Comparison of ENCODE assay signal across 15 cellular contexts in the genomic region with DNA sequence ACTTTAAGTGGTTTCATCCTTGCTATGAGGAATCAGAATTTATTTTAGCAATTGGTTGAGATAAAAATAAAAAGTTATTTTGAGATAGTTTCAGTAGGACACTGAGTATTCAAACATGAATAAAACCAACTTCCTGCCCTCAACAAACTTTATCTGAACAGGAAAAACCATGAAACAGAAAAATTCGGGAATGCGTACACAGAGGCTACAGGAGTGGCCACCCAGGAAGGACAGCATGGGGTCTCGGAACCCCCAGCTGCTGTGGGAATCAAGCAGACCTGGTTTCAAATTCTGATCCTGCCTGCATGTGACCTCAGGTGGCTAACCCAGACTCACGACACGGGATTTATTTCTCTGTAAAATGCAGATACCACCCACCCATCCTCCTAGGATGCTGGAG. TPM values are rescaled to one million over a fixed set of nuclear protein-coding genes. Genes with fewer than 3 reads are reported as not detected.
DNase-seq lines count a peak whose midpoint lies in the region; ATAC-seq and TF ChIP-seq lines count a peak whose summit lies in the region.
"Had no signal": no experiment of that assay in that cellular context is flagged by ENCODE, and none has a peak within 500 bp of the region (broad histone marks: within the 10 kb centered on the region; RNA-seq: fewer than 3 reads in every experiment).

No MANE protein-coding gene starts in this region.

- H3K23ac ChIP-seq in mesendoderm (ENCODE audit: low read length) = no peak overlapping the region

- intact Hi-C loops in OCI-LY7 (cut with micrococcal nuclease; ENCODE audit: unreplicated experiment) = no loop called here
- intact Hi-C loops in naive thymus-derived CD4-positive, alpha-beta T cell (cut with micrococcal nuclease) = no loop called here

- peaks cover 6% of the 10 kb centered on the region for H3K36me3 Mint-ChIP-seq in activated CD8-positive, alpha-beta memory T cell treated with anti-CD3 and anti-CD28 coated beads, Interleukin-2, amount 10 ng/mL, durations not matched to agents 7 days and 5 days
- H3K36me3 Mint-ChIP-seq in naive thymus-derived CD4-positive, alpha-beta T cell = peaks cover 0 to 11% (median 0%) of the 10 kb centered on the region in 5 donors

- no peak overlapping the region for H3K4me3 Mint-ChIP-seq in activated CD8-positive, alpha-beta memory T cell treated with anti-CD3 and anti-CD28 coated beads, Interleukin-2, amount 10 ng/mL, durations not matched to agents 7 days and 5 days
- peak overlapping the region in 6 of 10 donors; percentile 38 to 67 (median 40) for H3K4me3 Mint-ChIP-seq in naive thymus-derived CD4-positive, alpha-beta T cell

- H3K36me3 ChIP-seq in OCI-LY7 (ENCODE audit: insufficient read depth, low read length) (peaks cover 3% of the 10 kb centered on the region), mesendoderm (ENCODE audit: control insufficient read depth, insufficient read depth, low read length) (no peaks in the 10 kb centered on the region)
- H3K36me3 ChIP-seq in naive thymus-derived CD4-positive, alpha-beta T cell (ENCODE audit: control insufficient read depth in 2 of 3, insufficient read depth in 3 of 3, low read length in 3 of 3) = no peaks in the 10 kb centered on the region

- H3K56ac ChIP-seq in mesendoderm (ENCODE audit: low read length) = no peak overlapping the region

- H3K27me3 ChIP-seq in naive thymus-derived CD4-positive, alpha-beta T cell (ENCODE audit: control insufficient read depth in 2 of 2, insufficient read depth in 2 of 2, low read length in 2 of 2) = no peaks in the 10 kb centered on the region
- H3K27me3 ChIP-seq in mesendoderm (ENCODE audit: insufficient read depth, low read length, poor library complexity) = no peaks in the 10 kb centered on the region

- H3K9me3 ChIP-seq in OCI-LY7 (ENCODE audit: low read length) = peaks cover 4% of the 10 kb centered on the region; the same call in 1 of the 2 replicates
- H3K9me3 ChIP-seq in naive thymus-derived CD4-positive, alpha-beta T cell (ENCODE audit: control insufficient read depth in 2 of 3, low read length in 3 of 3) = no peaks in the 10 kb centered on the region

- peak overlapping the region; percentile 11 for H3K27ac Mint-ChIP-seq in activated CD8-positive, alpha-beta memory T cell treated with anti-CD3 and anti-CD28 coated beads, Interleukin-2, amount 10 ng/mL, durations not matched to agents 7 days and 5 days
- peak overlapping the region in 7 of 9 donors; percentile 51 to 79 (median 74) for H3K27ac Mint-ChIP-seq in naive thymus-derived CD4-positive, alpha-beta T cell

- POLR2A ChIA-PET in OCI-LY7 (lab: Charles Lee) = interaction anchor here (0.7 to 5.8 kb wide), 4 partner anchors 14 to 24 kb away, joined by 3 to 113 read pairs (median 82); no protein-coding TSS in a partner anchor
- POLR2A ChIA-PET in naive thymus-derived CD4-positive, alpha-beta T cell (lab: Charles Lee) = interaction anchor here (5.6 kb wide), 1 partner anchor 14 kb away, joined by 54 read pairs; no protein-coding TSS in a partner anchor

- no peak overlapping the region for H2AK5ac ChIP-seq in mesendoderm (ENCODE audit: low read length)

- no peak overlapping the region for H2BK5ac ChIP-seq in mesendoderm (ENCODE audit: low read length)

- H2BK120ac ChIP-seq in mesendoderm (ENCODE audit: low read depth, low read length) = no peak overlapping the region

- peaks cover 92% of the 10 kb centered on the region for H3K4me1 ChIP-seq in OCI-LY7 (ENCODE audit: insufficient read depth, low read length, poor library complexity, severe bottlenecking)
- H3K4me1 ChIP-seq in naive thymus-derived CD4-positive, alpha-beta T cell (ENCODE audit: control insufficient read depth in 2 of 2, insufficient read depth in 2 of 2, low read length in 2 of 2) = peaks cover 20 to 50% of the 10 kb centered on the region in 2 donors
- no peaks in the 10 kb centered on the region for H3K4me1 ChIP-seq in mesendoderm (ENCODE audit: control insufficient read depth, low read depth, low read length)

- no peak overlapping the region for H3K18ac ChIP-seq in mesendoderm (ENCODE audit: low read length)

- peak overlapping the region; percentile 40 for H3K4me2 ChIP-seq in OCI-LY7 (ENCODE audit: low read length)
- H3K4me2 ChIP-seq in mesendoderm (ENCODE audit: low read length) = no peak overlapping the region

- peaks cover 39% of the 10 kb centered on the region for H3K4me1 Mint-ChIP-seq in activated CD8-positive, alpha-beta memory T cell treated with anti-CD3 and anti-CD28 coated beads, Interleukin-2, amount 10 ng/mL, durations not matched to agents 7 days and 5 days
- H3K4me1 Mint-ChIP-seq in naive thymus-derived CD4-positive, alpha-beta T cell = peaks cover 33 to 79% (median 64%) of the 10 kb centered on the region in 7 donors

- DNase-seq in activated CD8-positive, alpha-beta memory T cell treated with anti-CD3 and anti-CD28 coated beads, Interleukin-2, amount 10 ng/mL, durations not matched to agents 7 days and 5 days = no peak
- no peak for DNase-seq in activated CD8-positive, alpha-beta memory T cell treated with anti-CD3 and anti-CD28 coated beads, Interleukin-2, amount 50 U/mL, for 48 hours
- no peak for DNase-seq in OCI-LY7 (ENCODE audit: low spot score)
- DNase-seq in naive thymus-derived CD4-positive, alpha-beta T cell = no peak
- DNase-seq in mesendoderm = no peak
- no peak for DNase-seq in kidney tubule cell (ENCODE audit: low spot score)
- DNase-seq: Karpas-422, NCI-H187 treated with DMSO at 0.1 percent for 48 hours, NCI-H2171, NCI-H82, RPMI8226 had no signal

- H3K4ac ChIP-seq in mesendoderm (ENCODE audit: low read depth, low read length) = no peak overlapping the region

- H4K8ac ChIP-seq in mesendoderm (ENCODE audit: low read depth, low read length) = no peak overlapping the region

- peak overlapping the region; percentile 95 for H3K27ac ChIP-seq in OCI-LY7 (ENCODE audit: low read depth, low read length, poor library complexity, severe bottlenecking)
- H3K27ac ChIP-seq in naive thymus-derived CD4-positive, alpha-beta T cell (ENCODE audit: low read depth, low read length) = no peak overlapping the region
- no peak overlapping the region for H3K27ac ChIP-seq in mesendoderm (ENCODE audit: low read depth, low read length)

- H4K5ac ChIP-seq in mesendoderm (ENCODE audit: low read length) = no peak overlapping the region

- H3K79me2 ChIP-seq in OCI-LY7 (ENCODE audit: insufficient read depth, low read depth, low read length) (no peaks in the 10 kb centered on the region), mesendoderm (ENCODE audit: control insufficient read depth, insufficient read depth, low read length) (no peaks in the 10 kb centered on the region)

- no peaks in the 10 kb centered on the region for H4K20me1 ChIP-seq in OCI-LY7 (ENCODE audit: insufficient read depth, low read length)

- no peaks in the 10 kb centered on the region for H3K79me1 ChIP-seq in mesendoderm (ENCODE audit: low read length)

- H3K4me3 ChIP-seq in OCI-LY7 (ENCODE audit: low read depth, low read length, poor library complexity, severe bottlenecking) = no peak overlapping the region
- H3K4me3 ChIP-seq in naive thymus-derived CD4-positive, alpha-beta T cell (ENCODE audit: low read length) = no peak overlapping the region
- H3K4me3 ChIP-seq in mesendoderm (ENCODE audit: low read length) = no peak overlapping the region
- H3K4me3 ChIP-seq: GM12878 had no signal

- H3K9me2 ChIP-seq in OCI-LY7 (ENCODE audit: insufficient read depth, low read length) = no peaks in the 10 kb centered on the region

- BruUV-seq in OCI-LY7 (replicated peaks; lab: Mats Ljungman, UMichigan) = no TSS peak

- no peak overlapping the region for H2BK15ac ChIP-seq in mesendoderm (replicated peaks; ENCODE audit: low read depth)

- H3K9ac ChIP-seq in mesendoderm (ENCODE audit: low read length) = no peak overlapping the region

- peaks cover 12% of the 10 kb centered on the region for H3K27me3 Mint-ChIP-seq in activated CD8-positive, alpha-beta memory T cell treated with anti-CD3 and anti-CD28 coated beads, Interleukin-2, amount 10 ng/mL, durations not matched to agents 7 days and 5 days
- peaks cover 0 to 3% (median 0%) of the 10 kb centered on the region in 5 donors for H3K27me3 Mint-ChIP-seq in naive thymus-derived CD4-positive, alpha-beta T cell

- H3K9me3 Mint-ChIP-seq in activated CD8-positive, alpha-beta memory T cell treated with anti-CD3 and anti-CD28 coated beads, Interleukin-2, amount 10 ng/mL, durations not matched to agents 7 days and 5 days (ENCODE audit: low read depth) = peaks cover 5% of the 10 kb centered on the region
- peaks cover 0 to 6% (median 0%) of the 10 kb centered on the region in 11 donors for H3K9me3 Mint-ChIP-seq in naive thymus-derived CD4-positive, alpha-beta T cell

- WGBS in mesendoderm (ENCODE audit: extremely low coverage, insufficient coverage, low lambda C conversion rate) = no CpG with 5 or more reads among the region's 5 CpGs

- no peak for TF ChIP-seq CTCF in OCI-LY7 (conservative IDR thresholded peaks at IDR 0.05; ENCODE audit: low read length)

- CTCF ChIA-PET in activated CD8-positive, alpha-beta memory T cell treated with anti-CD3 and anti-CD28 coated beads, Interleukin-2, amount 10 ng/mL, durations not matched to agents 7 days and 5 days (lab: Charles Lee) = interaction anchor here (1.7 kb wide), 1 partner anchor 15 kb away, joined by 6 read pairs; no protein-coding TSS in a partner anchor
- CTCF ChIA-PET in OCI-LY7 (lab: Charles Lee; ENCODE audit: unreplicated experiment) = interaction anchor here (2.6 kb wide), 1 partner anchor 15 kb away, joined by 11 read pairs; no protein-coding TSS in a partner anchor
- CTCF ChIA-PET in naive thymus-derived CD4-positive, alpha-beta T cell (lab: Charles Lee) = no interaction called here

- peak overlapping the region; percentile 62; the same call in 1 of the 2 replicates for H2AFZ ChIP-seq in OCI-LY7 (ENCODE audit: low read length)

- no peak for ATAC-seq in activated CD8-positive, alpha-beta memory T cell treated with anti-CD3 and anti-CD28 coated beads, Interleukin-2, amount 10 ng/mL, durations not matched to agents 7 days and 5 days
- ATAC-seq in naive thymus-derived CD4-positive, alpha-beta T cell = no peak
- no peak for ATAC-seq in GM21390 (IDR thresholded peaks at IDR 0.05; ENCODE audit: unreplicated experiment)
- no peak for ATAC-seq in HG02870 (IDR thresholded peaks at IDR 0.05; ENCODE audit: unreplicated experiment)
- ATAC-seq: GM12878, HepG2 had no signal

RNA-seq across cellular contexts. Expression of gene GRID1, which starts 49.0 kb away (rescaled TPM):
- not detected for total RNA-seq in activated CD8-positive, alpha-beta memory T cell treated with anti-CD3 and anti-CD28 coated beads, Interleukin-2, amount 10 ng/mL, durations not matched to agents 7 days and 5 days
- total RNA-seq in OCI-LY7 (2014; rRNA removed; shearing (Covaris generic)) = 0.75 and 1.6 TPM in 2 replicates
- 3.1 and 3.7 TPM in 2 replicates for total RNA-seq in OCI-LY7 (2022)
- not detected for total RNA-seq in naive thymus-derived CD4-positive, alpha-beta T cell
- polyA plus RNA-seq in naive thymus-derived CD4-positive, alpha-beta T cell = not detected
- polyA plus RNA-seq in mesendoderm (2013, experiment 1 of 2) = 0.28 TPM
- 0.29 TPM for polyA plus RNA-seq in mesendoderm (2013, experiment 2 of 2)
- total RNA-seq: HepG2 had no signal
